ENCODE assay signal across 8 cellular contexts in the genomic region with DNA sequence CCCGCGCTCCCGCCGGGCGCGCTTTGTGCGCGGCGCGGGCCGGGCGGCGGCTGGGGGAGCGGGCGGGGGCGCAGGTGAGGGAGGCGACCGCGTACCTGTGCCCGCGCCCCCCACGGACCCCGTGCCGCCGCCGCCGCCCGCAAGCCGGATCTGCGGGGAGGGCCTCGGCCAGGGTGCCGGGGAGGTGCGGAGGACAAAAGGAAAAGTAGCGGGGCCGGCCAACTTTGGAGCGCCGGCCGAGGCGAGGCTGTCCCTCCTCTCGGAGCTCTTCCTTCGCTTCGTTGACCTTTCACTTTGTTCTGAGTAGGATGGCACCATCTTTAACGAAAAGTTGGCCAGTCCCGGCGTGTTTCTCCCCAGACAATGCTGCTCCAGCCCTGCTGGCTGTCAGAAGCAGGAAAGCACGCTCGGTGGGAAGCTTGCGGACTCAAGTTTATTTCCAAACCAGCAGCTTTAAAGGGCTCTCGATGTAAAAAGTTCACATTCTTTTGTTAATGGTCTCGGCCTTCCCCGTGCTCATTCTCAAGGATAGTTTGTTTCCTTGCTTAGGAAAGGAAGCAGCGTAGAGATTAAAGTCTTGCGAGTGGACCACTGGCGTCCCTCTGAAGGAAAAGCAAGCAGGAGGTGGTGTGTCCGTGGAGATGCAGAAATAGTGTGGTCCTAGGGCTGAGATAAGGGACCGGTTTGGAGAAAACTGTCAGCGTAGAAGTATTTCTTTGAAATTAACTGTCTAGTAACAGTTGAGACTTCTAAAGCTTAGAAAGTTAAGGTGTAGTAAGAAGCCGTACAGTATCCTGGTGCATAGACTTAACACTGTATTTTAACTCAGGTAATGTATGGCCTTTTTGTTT. TPM values are rescaled to one million over a fixed set of nuclear protein-coding genes. Genes with fewer than 3 reads are reported as not detected.
DNase-seq lines count a peak whose midpoint lies in the region; ATAC-seq and TF ChIP-seq lines count a peak whose summit lies in the region.

No MANE protein-coding gene starts in this region.

- no peak for TF ChIP-seq CTCF in GM20000 (IDR thresholded peaks at IDR 0.05; ENCODE audit: extremely low read depth, missing control alignments)
- TF ChIP-seq CTCF in neural crest cell (conservative IDR thresholded peaks at IDR 0.05) = no peak

- H3K27me3 Mint-ChIP-seq in activated CD8-positive, alpha-beta memory T cell treated with anti-CD3 and anti-CD28 coated beads, Interleukin-2, amount 10 ng/mL, durations not matched to agents 7 days and 5 days = no peaks in the 10 kb centered on the region
- H3K27me3 Mint-ChIP-seq in neural crest cell (ENCODE audit: low read depth) = no peaks in the 10 kb centered on the region

- DNase-seq in EL (peak; percentile 48), GM20000 (ENCODE audit: low spot score) (peak; percentile 75), fibroblast of gingiva (ENCODE audit: low read depth) (peak; percentile 51), neural crest cell (ENCODE audit: low read depth, low spot score) (peak; percentile 25), NCI-H128 (lab: John Stamatoyannopoulos, UW; ENCODE audit: unreplicated experiment) (no peak), activated gamma-delta T cell treated with Interleukin-2 at 50 U/mL for 16 hours (no peak)
- DNase-seq in activated CD8-positive, alpha-beta memory T cell treated with anti-CD3 and anti-CD28 coated beads, Interleukin-2, amount 10 ng/mL, durations not matched to agents 7 days and 5 days = peak; percentile 62

- peaks cover 22% of the 10 kb centered on the region for H3K36me3 Mint-ChIP-seq in activated CD8-positive, alpha-beta memory T cell treated with anti-CD3 and anti-CD28 coated beads, Interleukin-2, amount 10 ng/mL, durations not matched to agents 7 days and 5 days
- peaks cover 3% of the 10 kb centered on the region for H3K36me3 Mint-ChIP-seq in neural crest cell (ENCODE audit: low read depth)

- no peaks in the 10 kb centered on the region for H3K9me3 Mint-ChIP-seq in activated CD8-positive, alpha-beta memory T cell treated with anti-CD3 and anti-CD28 coated beads, Interleukin-2, amount 10 ng/mL, durations not matched to agents 7 days and 5 days (ENCODE audit: low read depth)
- no peaks in the 10 kb centered on the region for H3K9me3 Mint-ChIP-seq in neural crest cell

- H3K27ac Mint-ChIP-seq in activated CD8-positive, alpha-beta memory T cell treated with anti-CD3 and anti-CD28 coated beads, Interleukin-2, amount 10 ng/mL, durations not matched to agents 7 days and 5 days = peak overlapping the region; percentile 80
- peak overlapping the region; percentile 95 for H3K27ac Mint-ChIP-seq in neural crest cell (ENCODE audit: unreplicated experiment)

- H3K27ac ChIP-seq in HUES64 (ENCODE audit: low read depth, low read length) = peak overlapping the region; percentile 72

- peak overlapping the region; percentile 86 for H3K9ac ChIP-seq in HUES64 (ENCODE audit: low read depth, low read length)

- no peaks in the 10 kb centered on the region for H3K27me3 ChIP-seq in HUES64 (ENCODE audit: insufficient read depth, low read length)

- peaks cover 37% of the 10 kb centered on the region for H3K36me3 ChIP-seq in HUES64 (ENCODE audit: insufficient read depth, low read length)

- H3K9me3 ChIP-seq in HUES64 (ENCODE audit: insufficient read depth, low read depth, low read length) = no peaks in the 10 kb centered on the region

- peak overlapping the region; percentile 76 for H3K4me3 ChIP-seq in HUES64 (ENCODE audit: low read length)

- H3K4me1 ChIP-seq in HUES64 (ENCODE audit: insufficient read depth, low read length) = peaks cover 19% of the 10 kb centered on the region; the same call in 1 of the 2 replicates

- peak; percentile 6 for ATAC-seq in activated CD8-positive, alpha-beta memory T cell treated with anti-CD3 and anti-CD28 coated beads, Interleukin-2, amount 10 ng/mL, durations not matched to agents 7 days and 5 days

- 2% methylated on average over 58 of the region's 58 CpGs for WGBS in HUES64

- CTCF ChIA-PET in activated CD8-positive, alpha-beta memory T cell treated with anti-CD3 and anti-CD28 coated beads, Interleukin-2, amount 10 ng/mL, durations not matched to agents 7 days and 5 days (lab: Charles Lee) = interaction anchor here (0.6 to 2.2 kb wide), 8 partner anchors 9 to 68 kb away, joined by 3 to 15 read pairs (median 3); a partner anchor contains a TSS

- H3K4me3 Mint-ChIP-seq in activated CD8-positive, alpha-beta memory T cell treated with anti-CD3 and anti-CD28 coated beads, Interleukin-2, amount 10 ng/mL, durations not matched to agents 7 days and 5 days = peak overlapping the region; percentile 80
- H3K4me3 Mint-ChIP-seq in neural crest cell = peak overlapping the region; percentile 89

- peaks cover 43% of the 10 kb centered on the region for H3K4me1 Mint-ChIP-seq in activated CD8-positive, alpha-beta memory T cell treated with anti-CD3 and anti-CD28 coated beads, Interleukin-2, amount 10 ng/mL, durations not matched to agents 7 days and 5 days
- H3K4me1 Mint-ChIP-seq in neural crest cell = peaks cover 32% of the 10 kb centered on the region

RNA-seq across cellular contexts. Expression of a gene that starts 0.7 kb away (rescaled TPM):
- polyA plus RNA-seq in HUES64 (2013, experiment 1 of 2) = 68.1 TPM
- 69.5 TPM for polyA plus RNA-seq in HUES64 (2013, experiment 2 of 2)
- total RNA-seq in activated CD8-positive, alpha-beta memory T cell treated with anti-CD3 and anti-CD28 coated beads, Interleukin-2, amount 10 ng/mL, durations not matched to agents 7 days and 5 days = 100 to 1,000 TPM in 1 of 2 experiments, 10 to 100 TPM in 1; 99.9 to 130 TPM
- total RNA-seq in neural crest cell = 163 and 167 TPM in 2 replicates

RNA-seq across cellular contexts. Expression of a gene that starts 14.0 kb away (rescaled TPM):
- 12.5 TPM for polyA plus RNA-seq in HUES64 (2013, experiment 1 of 2)
- 12.9 TPM for polyA plus RNA-seq in HUES64 (2013, experiment 2 of 2)
- total RNA-seq in activated CD8-positive, alpha-beta memory T cell treated with anti-CD3 and anti-CD28 coated beads, Interleukin-2, amount 10 ng/mL, durations not matched to agents 7 days and 5 days = 10 to 100 TPM; 49.0 to 50.1 TPM
- total RNA-seq in neural crest cell = 18.1 and 20.1 TPM in 2 replicates

RNA-seq across cellular contexts. Expression of a gene that starts 29.2 kb away (rescaled TPM):
- 45.6 TPM for polyA plus RNA-seq in HUES64 (2013, experiment 1 of 2)
- 37.4 TPM for polyA plus RNA-seq in HUES64 (2013, experiment 2 of 2)
- 10 to 100 TPM; 34.0 to 46.0 TPM for total RNA-seq in activated CD8-positive, alpha-beta memory T cell treated with anti-CD3 and anti-CD28 coated beads, Interleukin-2, amount 10 ng/mL, durations not matched to agents 7 days and 5 days
- 71.9 and 72.6 TPM in 2 replicates for total RNA-seq in neural crest cell

RNA-seq across cellular contexts. Expression of a gene that starts 40.7 kb away (rescaled TPM):
- 32.8 TPM for polyA plus RNA-seq in HUES64 (2013, experiment 1 of 2)
- polyA plus RNA-seq in HUES64 (2013, experiment 2 of 2) = 26.6 TPM
- 10 to 100 TPM; 39.9 to 45.1 TPM for total RNA-seq in activated CD8-positive, alpha-beta memory T cell treated with anti-CD3 and anti-CD28 coated beads, Interleukin-2, amount 10 ng/mL, durations not matched to agents 7 days and 5 days
- 59.0 and 63.0 TPM in 2 replicates for total RNA-seq in neural crest cell

Comparison
In these comparisons a context has a peak if more than half of its experiments do, and no peak if none do; other contexts are left out.
1. DNase-seq: peak in EL (single experiment), GM20000 (single experiment), activated CD8-positive, alpha-beta memory T cell treated with anti-CD3 and anti-CD28 coated beads, Interleukin-2, amount 10 ng/mL, durations not matched to agents 7 days and 5 days (single experiment), fibroblast of gingiva (single experiment) and neural crest cell (single experiment); none in NCI-H128 (single experiment) and activated gamma-delta T cell treated with Interleukin-2 at 50 U/mL for 16 hours (single experiment).